Comparison of ENCODE assay signal across 8 cellular contexts in genomic region chr15:39921274-39921638, GRCh38. TPM values are rescaled to one million over a fixed set of nuclear protein-coding genes. Genes with fewer than 3 reads are reported as not detected.
DNase-seq lines count a peak whose midpoint lies in the region; ATAC-seq and TF ChIP-seq lines count a peak whose summit lies in the region.

No MANE protein-coding gene starts in this region.

- H3K27ac Mint-ChIP-seq in CD4-positive, alpha-beta memory T cell = peak overlapping the region in 5 of 7 donors; percentile 38 to 85 (median 58)
- peak overlapping the region; percentile 90 for H3K27ac Mint-ChIP-seq in endodermal cell

- peaks cover 19% of the 10 kb centered on the region for H3K4me1 ChIP-seq in CD4-positive, alpha-beta memory T cell (ENCODE audit: insufficient read depth, low read length)
- H3K4me1 ChIP-seq in OCI-LY1 (ENCODE audit: insufficient read depth, low read length, severe bottlenecking) (peaks cover 39% of the 10 kb centered on the region), endodermal cell (ENCODE audit: control insufficient read depth, insufficient read depth, low read length) (no peaks in the 10 kb centered on the region), neuronal stem cell (ENCODE audit: control insufficient read depth in 2 of 2, insufficient read depth in 1 of 2, low read depth in 1 of 2, low read length in 2 of 2) (peaks cover 0 to 3% of the 10 kb centered on the region in 2 donors)

- no peak overlapping the region for H3K27ac ChIP-seq in CD4-positive, alpha-beta memory T cell (ENCODE audit: low read depth, low read length)
- H3K27ac ChIP-seq in OCI-LY1 (ENCODE audit: low read depth, low read length, poor library complexity, severe bottlenecking) (no peak overlapping the region), endodermal cell (ENCODE audit: low read depth, low read length) (no peak overlapping the region), neuronal stem cell (replicated peaks; ENCODE audit: low read length) (no peak overlapping the region)

- 94 to 95% methylated on average over 6 of the region's 6 CpGs for WGBS in endodermal cell (ENCODE audit: insufficient coverage in 1 of 2, insufficient read length in 1 of 2), 2 experiments
- WGBS in neuronal stem cell (ENCODE audit: extremely low coverage in 2 of 2, insufficient read length in 2 of 2, insufficient replicate concordance in 1 of 2), 2 donors = no CpG with 5 or more reads among the region's 6 CpGs

- no peak overlapping the region for H2BK15ac ChIP-seq in neuronal stem cell (ENCODE audit: low read length)

- no peak overlapping the region for H2AK5ac ChIP-seq in neuronal stem cell (ENCODE audit: low read depth, low read length)

- TF ChIP-seq CTCF in OCI-LY1 (IDR thresholded peaks at IDR 0.05; ENCODE audit: low read length) (no peak), endodermal cell (conservative IDR thresholded peaks at IDR 0.05) (no peak), GM10248 (IDR thresholded peaks at IDR 0.05; ENCODE audit: control extremely low read depth, extremely low read depth, low read depth, missing control alignments) (no peak), GM20000 (IDR thresholded peaks at IDR 0.05; ENCODE audit: extremely low read depth, missing control alignments) (no peak)

- intact Hi-C loops in CD4-positive, alpha-beta memory T cell (cut with micrococcal nuclease) = loop anchor here (1.0 to 5.0 kb wide), 2 partner anchors 13 to 241 kb away; partner anchors contain the start of genes BUB1B and EIF2AK4

- H4K8ac ChIP-seq in neuronal stem cell (ENCODE audit: low read depth, low read length) = no peak overlapping the region

- no peak for DNase-seq in CD4-positive, alpha-beta memory T cell
- no peak for DNase-seq in endodermal cell
- DNase-seq in neuronal stem cell (ENCODE audit: low spot score) = no peak
- DNase-seq in GM10248 (ENCODE audit: extremely low spot score) = no peak
- no peak for DNase-seq in GM20000 (ENCODE audit: low spot score)

- ATAC-seq in GM21737 (IDR thresholded peaks at IDR 0.05; ENCODE audit: unreplicated experiment) = no peak
- ATAC-seq in HG03469 (IDR thresholded peaks at IDR 0.05; ENCODE audit: unreplicated experiment) = no peak

- no peaks in the 10 kb centered on the region for H3K36me3 ChIP-seq in CD4-positive, alpha-beta memory T cell (ENCODE audit: insufficient read depth, low read length)
- H3K36me3 ChIP-seq in OCI-LY1 (ENCODE audit: insufficient read depth, low read length) = no peaks in the 10 kb centered on the region
- no peaks in the 10 kb centered on the region for H3K36me3 ChIP-seq in endodermal cell (ENCODE audit: control insufficient read depth, insufficient read depth, low read length)
- H3K36me3 ChIP-seq in neuronal stem cell (replicated peaks in 1 of 2; ENCODE audit: control insufficient read depth in 2 of 2, insufficient read depth in 2 of 2, low read length in 2 of 2) = no peaks in the 10 kb centered on the region

- no peaks in the 10 kb centered on the region for H3K79me2 ChIP-seq in OCI-LY1 (ENCODE audit: insufficient read depth, low read length)

- H2AFZ ChIP-seq in OCI-LY1 (ENCODE audit: low read length) = peak overlapping the region; percentile 65
- peak overlapping the region; percentile 97 for H2AFZ ChIP-seq in neuronal stem cell (ENCODE audit: low read length)

- peaks cover 5 to 22% (median 10%) of the 10 kb centered on the region in 4 donors for H3K4me1 Mint-ChIP-seq in CD4-positive, alpha-beta memory T cell
- H3K4me1 Mint-ChIP-seq in endodermal cell = peaks cover 32% of the 10 kb centered on the region

- peak overlapping the region; percentile 84 to 92 (median 88) for H3K4me3 Mint-ChIP-seq in CD4-positive, alpha-beta memory T cell
- H3K4me3 Mint-ChIP-seq in endodermal cell = peak overlapping the region; percentile 80

- H3K36me3 Mint-ChIP-seq in CD4-positive, alpha-beta memory T cell = peaks cover 0 to 3% of the 10 kb centered on the region in 2 donors
- H3K36me3 Mint-ChIP-seq in endodermal cell (ENCODE audit: low read depth) = peaks cover 4% of the 10 kb centered on the region

- no peaks in the 10 kb centered on the region for H3K9me3 Mint-ChIP-seq in CD4-positive, alpha-beta memory T cell
- no peaks in the 10 kb centered on the region for H3K9me3 Mint-ChIP-seq in endodermal cell

- no peak overlapping the region for H3K4ac ChIP-seq in neuronal stem cell (ENCODE audit: low read length)

- no peaks in the 10 kb centered on the region for H4K20me1 ChIP-seq in OCI-LY1 (ENCODE audit: insufficient read depth, low read length)

- peaks cover 15 to 18% of the 10 kb centered on the region in 2 donors for H3K27me3 Mint-ChIP-seq in CD4-positive, alpha-beta memory T cell
- H3K27me3 Mint-ChIP-seq in endodermal cell (ENCODE audit: insufficient read depth) = peaks cover 10% of the 10 kb centered on the region

- H3F3A ChIP-seq in OCI-LY1 (ENCODE audit: insufficient read depth, low read length) = no peaks in the 10 kb centered on the region

- H2BK120ac ChIP-seq in neuronal stem cell (ENCODE audit: low read depth, low read length) = no peak overlapping the region

- peaks cover 5% of the 10 kb centered on the region for H3K79me1 ChIP-seq in neuronal stem cell (ENCODE audit: low read depth, low read length)

- peaks cover 20% of the 10 kb centered on the region for H3K27me3 ChIP-seq in CD4-positive, alpha-beta memory T cell (ENCODE audit: insufficient read depth, low read length)
- H3K27me3 ChIP-seq in OCI-LY1 (ENCODE audit: insufficient read depth, low read length) (no peaks in the 10 kb centered on the region), endodermal cell (ENCODE audit: control insufficient read depth, insufficient read depth, low read length, poor library complexity, severe bottlenecking) (peaks cover 25% of the 10 kb centered on the region), neuronal stem cell (ENCODE audit: control insufficient read depth in 3 of 3, insufficient read depth in 3 of 3, low read depth in 1 of 3, low read length in 3 of 3) (peaks cover 0 to 82% (median 0%) of the 10 kb centered on the region in 3 experiments)

- no peaks in the 10 kb centered on the region for H3K9me2 ChIP-seq in OCI-LY1 (ENCODE audit: low read depth, low read length)

- no peak overlapping the region for H3K18ac ChIP-seq in neuronal stem cell (ENCODE audit: low read length)

- CTCF ChIA-PET in CD4-positive, alpha-beta memory T cell (lab: Charles Lee; ENCODE audit: partially characterized antibody) = no interaction called here
- CTCF ChIA-PET in GM10248 (lab: Yijun Ruan, JAX) = no interaction called here

- H3K4me3 ChIP-seq in CD4-positive, alpha-beta memory T cell (ENCODE audit: low read length in 2 of 2) = peak overlapping the region; percentile 9 to 57
- H3K4me3 ChIP-seq in OCI-LY1 (ENCODE audit: low read depth, low read length, poor library complexity, severe bottlenecking) (peak overlapping the region; percentile 65), endodermal cell (ENCODE audit: low read length) (peak overlapping the region; percentile 76), neuronal stem cell (ENCODE audit: low read length in 2 of 2) (peak overlapping the region in 1 of 2 donors; percentile 93)

- H4K91ac ChIP-seq in neuronal stem cell (ENCODE audit: low read depth, low read length, poor library complexity) = no peak overlapping the region

- peak overlapping the region; percentile 76 for H3K4me2 ChIP-seq in OCI-LY1 (ENCODE audit: low read length)
- peak overlapping the region; percentile 93 for H3K4me2 ChIP-seq in neuronal stem cell (ENCODE audit: insufficient read depth, low read length, poor library complexity, severe bottlenecking)

- no peak overlapping the region for H2BK12ac ChIP-seq in neuronal stem cell (ENCODE audit: low read length)

- no peaks in the 10 kb centered on the region for H3K9me3 ChIP-seq in CD4-positive, alpha-beta memory T cell (ENCODE audit: control insufficient read depth in 1 of 2, low read length in 2 of 2)
- no peaks in the 10 kb centered on the region for H3K9me3 ChIP-seq in OCI-LY1 (ENCODE audit: low read length)
- H3K9me3 ChIP-seq in endodermal cell (ENCODE audit: control insufficient read depth, low read length) = no peaks in the 10 kb centered on the region
- peaks cover 0 to 18% of the 10 kb centered on the region in 2 donors for H3K9me3 ChIP-seq in neuronal stem cell (replicated peaks in 1 of 2; ENCODE audit: control insufficient read depth in 2 of 2, insufficient read depth in 1 of 2, low read depth in 1 of 2, low read length in 2 of 2)

- H3K14ac ChIP-seq in neuronal stem cell (ENCODE audit: low read length) = no peak overlapping the region

- no peak overlapping the region for H3K23ac ChIP-seq in neuronal stem cell (ENCODE audit: low read depth, low read length, poor library complexity)

- no peak overlapping the region for H2BK5ac ChIP-seq in neuronal stem cell (ENCODE audit: low read length)

- POLR2A ChIA-PET in CD4-positive, alpha-beta memory T cell (lab: Charles Lee; ENCODE audit: partially characterized antibody) = interaction anchor here (1.3 to 2.9 kb wide), 2 partner anchors 13 to 25 kb away, joined by 3 to 16 read pairs; partner anchors contain the start of gene EIF2AK4
- POLR2A ChIA-PET in GM10248 (lab: Yijun Ruan, JAX) = no interaction called here

- H3K9ac ChIP-seq in OCI-LY1 (ENCODE audit: low read length) (peak overlapping the region; percentile 64), endodermal cell (ENCODE audit: extremely low read depth, low read length, poor library complexity, severe bottlenecking) (no peak overlapping the region), neuronal stem cell (ENCODE audit: low read depth, low read length, poor library complexity) (no peak overlapping the region)

RNA-seq across cellular contexts. Expression of gene GPR176, which starts 1.2 kb away (rescaled TPM):
- not detected for total RNA-seq in CD4-positive, alpha-beta memory T cell
- polyA plus RNA-seq in CD4-positive, alpha-beta memory T cell = not detected
- total RNA-seq in endodermal cell = 10 to 100 TPM; 26.0 to 31.1 TPM
- 8.9 TPM for polyA plus RNA-seq in endodermal cell (2013, experiment 1 of 2)
- polyA plus RNA-seq in endodermal cell (2013, experiment 2 of 2) = 6.6 TPM
- polyA plus RNA-seq in neuronal stem cell (2013, experiment 1 of 2) = 10.5 TPM
- 10.3 TPM for polyA plus RNA-seq in neuronal stem cell (2013, experiment 2 of 2)

RNA-seq across cellular contexts. Expression of gene EIF2AK4, which starts 12.7 kb away (rescaled TPM):
- total RNA-seq in CD4-positive, alpha-beta memory T cell = 10 to 100 TPM; 13.4 to 13.8 TPM
- 10 to 100 TPM; 18.5 to 21.5 TPM for polyA plus RNA-seq in CD4-positive, alpha-beta memory T cell
- total RNA-seq in endodermal cell = 10 to 100 TPM; 44.0 to 55.6 TPM
- polyA plus RNA-seq in endodermal cell (2013, experiment 1 of 2) = 49.1 TPM
- polyA plus RNA-seq in endodermal cell (2013, experiment 2 of 2) = 51.3 TPM
- 54.5 TPM for polyA plus RNA-seq in neuronal stem cell (2013, experiment 1 of 2)
- polyA plus RNA-seq in neuronal stem cell (2013, experiment 2 of 2) = 58.6 TPM

Comparison
In these comparisons a context has a peak if more than half of its experiments do, and no peak if none do; other contexts are left out.
1. RNA of gene GPR176, which starts 1.2 kb away (total RNA-seq): 26.0 to 31.1 TPM in endodermal cell; not detected in CD4-positive, alpha-beta memory T cell; every median in the first group is over 10 times any median in the second.